Comparison of ENCODE assay signal across 15 cellular contexts in the genomic region with DNA sequence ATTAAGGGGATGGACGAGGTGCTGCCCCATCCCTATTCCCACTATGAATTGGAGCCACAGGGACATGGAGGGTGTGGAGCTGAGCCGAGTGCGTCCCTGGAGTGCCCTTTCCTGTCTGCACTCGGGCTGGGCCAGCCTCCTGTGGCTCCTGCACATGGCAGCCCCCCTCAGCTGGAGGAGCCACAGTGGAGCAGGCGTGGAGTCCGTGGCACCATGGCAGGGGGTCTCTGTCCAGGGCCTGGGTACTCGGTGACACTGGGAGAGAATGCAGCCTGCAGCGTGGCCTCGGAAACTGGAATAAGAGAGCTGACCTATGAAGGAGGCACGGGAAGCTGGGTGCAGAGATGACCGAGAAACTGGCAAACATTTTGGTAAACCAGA. TPM values are rescaled to one million over a fixed set of nuclear protein-coding genes. Genes with fewer than 3 reads are reported as not detected.
"Had no signal": no experiment of that assay in that cellular context is flagged by ENCODE, and none has a peak within 500 bp of the region (broad histone marks: within the 10 kb centered on the region; RNA-seq: fewer than 3 reads in every experiment).

No MANE protein-coding gene starts in this region.

- H3K9me3 ChIP-seq: SK-N-SH had no signal

- H3K9ac ChIP-seq: SK-N-SH had no signal

- H3K4me3 ChIP-seq: SJSA1 had no signal

- H3K9me2 ChIP-seq: SK-N-SH had no signal

- H3K27me3 ChIP-seq: brain microvascular endothelial cell, SJSA1 had no signal

- H3K27ac ChIP-seq: brain microvascular endothelial cell, SJSA1 had no signal

- FAIRE-seq: TTC549 had no signal

- H3K36me3 ChIP-seq: brain microvascular endothelial cell, SJSA1 had no signal

- H3K4me2 ChIP-seq: SK-N-SH had no signal

- ATAC-seq: activated CD8-positive, alpha-beta T cell treated with anti-CD3 and anti-CD28 coated beads for 36 hours; activated T-cell treated with anti-CD3 and anti-CD28 coated beads, Interleukin-2, amount 50 U/mL, for 72 hours; activated T-helper 17 cell treated with anti-CD3 and anti-CD28 coated beads, Interleukin-2, amount 50 U/mL, for 72 hours had no signal

- DNase-seq: NCI-H1417 treated with DMSO at 0.1 percent for 48 hours, NCI-H187 treated with DMSO at 0.1 percent for 48 hours, NCI-H446 treated with DMSO at 0.1 percent for 48 hours, NCI-H524 treated with DMSO at 0.1 percent for 48 hours had no signal

RNA-seq across cellular contexts. Expression of a gene that starts 25.8 kb away (rescaled TPM):
- total RNA-seq: MCF 10A, RPMI7951 had no signal
- polyA plus RNA-seq: SK-N-SH had no signal

RNA-seq across cellular contexts. Expression of a gene that starts 54.0 kb away (rescaled TPM):
- total RNA-seq: activated CD8-positive, alpha-beta memory T cell treated with anti-CD3 and anti-CD28 coated beads for 36 hours; activated CD8-positive, alpha-beta T cell treated with anti-CD3 and anti-CD28 coated beads for 36 hours; activated naive CD8-positive, alpha-beta T cell treated with anti-CD3 and anti-CD28 coated beads for 36 hours; activated T-cell treated with anti-CD3 and anti-CD28 coated beads, Interleukin-2, amount 50 U/mL, for 72 hours had no signal
